In genomic region chr3:94176886-94177285, GRCh38 we compare ENCODE assay signal across 18 cellular contexts.
DNase-seq lines count a peak whose midpoint lies in the region; ATAC-seq and TF ChIP-seq lines count a peak whose summit lies in the region.
"Had no signal": no experiment of that assay in that cellular context is flagged by ENCODE, and none has a peak within 500 bp of the region (broad histone marks: within the 10 kb centered on the region; RNA-seq: fewer than 3 reads in every experiment).

No MANE protein-coding gene starts in this region.

- H2BK20ac ChIP-seq in IMR-90 (ENCODE audit: low read depth, low read length): no peak overlapping the region

- H4K20me1 ChIP-seq in IMR-90 (ENCODE audit: insufficient read depth, low read length): no peaks in the 10 kb centered on the region
- H4K20me1 ChIP-seq in neural progenitor cell (ENCODE audit: low read depth): no peaks in the 10 kb centered on the region

- no peak overlapping the region for H3K14ac ChIP-seq in IMR-90 (replicated peaks; ENCODE audit: low read depth, low read length)

- H3K9me3 Mint-ChIP-seq in Calu3 (ENCODE audit: low read depth, unreplicated experiment) (no peaks in the 10 kb centered on the region), neural progenitor cell (no peaks in the 10 kb centered on the region)
- H3K9me3 Mint-ChIP-seq: activated CD4-positive, alpha-beta T cell treated with anti-CD3 and anti-CD28 coated beads, Interleukin-2, amount 10 ng/mL, durations not matched to agents 24 days and 14 days had no signal

- H3K9me3 ChIP-seq in IMR-90 (ENCODE audit: control insufficient read depth, insufficient read depth, low read length) (no peaks in the 10 kb centered on the region), neural progenitor cell (ENCODE audit: low read depth) (no peaks in the 10 kb centered on the region)
- H3K9me3 ChIP-seq: BE2C, gastroesophageal sphincter, pancreas had no signal

- H2BK120ac ChIP-seq in IMR-90 (ENCODE audit: low read depth, low read length): no peak overlapping the region

- no peak overlapping the region for H3K56ac ChIP-seq in IMR-90 (ENCODE audit: extremely low read depth, insufficient read depth, low read length)

- no peak overlapping the region for H4K91ac ChIP-seq in IMR-90 (ENCODE audit: insufficient read depth, low read depth, low read length)

- H3K4me3 Mint-ChIP-seq in Calu3 (ENCODE audit: low read depth, unreplicated experiment) (peak overlapping the region; percentile 15), neural progenitor cell (no peak overlapping the region)
- H3K4me3 Mint-ChIP-seq: activated CD4-positive, alpha-beta T cell treated with anti-CD3 and anti-CD28 coated beads, Interleukin-2, amount 10 ng/mL, durations not matched to agents 24 days and 14 days had no signal

- no peak overlapping the region for H2AK5ac ChIP-seq in IMR-90 (ENCODE audit: low read depth, low read length)

- H3K4me1 Mint-ChIP-seq in Calu3 (ENCODE audit: low read depth, unreplicated experiment) (peaks cover 17% of the 10 kb centered on the region), neural progenitor cell (peaks cover 6% of the 10 kb centered on the region)
- H3K4me1 Mint-ChIP-seq: activated CD4-positive, alpha-beta T cell treated with anti-CD3 and anti-CD28 coated beads, Interleukin-2, amount 10 ng/mL, durations not matched to agents 24 days and 14 days had no signal

- intact Hi-C loops in Calu3 (cut with micrococcal nuclease; ENCODE audit: unreplicated experiment) (no loop called here), IMR-90 (cut with micrococcal nuclease) (no loop called here)

- H2AFZ ChIP-seq in IMR-90 (replicated peaks; ENCODE audit: low read length, poor library complexity): no peak overlapping the region
- no peak overlapping the region for H2AFZ ChIP-seq in neural progenitor cell (replicated peaks)

- TF ChIP-seq RAD21 in IMR-90 (IDR thresholded peaks at IDR 0.05; ENCODE audit: low read length): no peak

- no peak for DNase-seq in Calu3
- DNase-seq in IMR-90: no peak
- DNase-seq in astrocyte of the hippocampus (ENCODE audit: low read depth, low spot score): peak; percentile 17
- no peak for DNase-seq in left lobe of liver (ENCODE audit: low spot score)
- DNase-seq in neural progenitor cell (ENCODE audit: low spot score): no peak
- DNase-seq in HuH-7 (ENCODE audit: low spot score): no peak
- DNase-seq in stimulated activated naive CD8-positive, alpha-beta T cell treated with anti-CD3 and anti-CD28 coated beads, Interleukin-15, Interleukin-2, amounts not matched to agents 100 U/mL and 50 U/mL, for 24 hours: no peak
- DNase-seq in glomerular visceral epithelial cell (ENCODE audit: extremely low spot score): no peak
- DNase-seq: activated CD4-positive, alpha-beta T cell treated with anti-CD3 and anti-CD28 coated beads, Interleukin-2, amount 10 ng/mL, durations not matched to agents 24 days and 14 days; activated CD8-positive, alpha-beta memory T cell treated with anti-CD3 and anti-CD28 coated beads, Interleukin-2, amount 50 U/mL, for 4 hours; activated gamma-delta T cell; anterior cingulate cortex; BE2C; NCI-H1694; pancreas; small intestine had no signal

- no peaks in the 10 kb centered on the region for H3K79me2 ChIP-seq in neural progenitor cell (ENCODE audit: low read depth)

- H2BK15ac ChIP-seq in IMR-90 (ENCODE audit: low read depth, low read length): no peak overlapping the region

- CTCF ChIA-PET in Calu3 (lab: Charles Lee): interaction anchor here (0.7 kb wide), 1 partner anchor 192 kb away, joined by 3 read pairs; no protein-coding TSS in a partner anchor
- CTCF ChIA-PET in IMR-90 (lab: Yijun Ruan, JAX): no interaction called here

- H3K27me3 Mint-ChIP-seq in Calu3 (ENCODE audit: unreplicated experiment): no peaks in the 10 kb centered on the region
- no peaks in the 10 kb centered on the region for H3K27me3 Mint-ChIP-seq in neural progenitor cell (ENCODE audit: insufficient read depth, low read depth)

- BruUV-seq in Calu3 (replicated peaks; lab: Mats Ljungman, UMichigan) (no TSS peak), IMR-90 (replicated peaks; lab: Mats Ljungman, UMichigan) (no TSS peak)

- H3K4me1 ChIP-seq in IMR-90 (ENCODE audit: control insufficient read depth, insufficient read depth, low read length): no peaks in the 10 kb centered on the region
- H3K4me1 ChIP-seq in neural progenitor cell: peaks cover 7% of the 10 kb centered on the region
- H3K4me1 ChIP-seq: gastroesophageal sphincter, pancreas had no signal

- no peak overlapping the region for H3K18ac ChIP-seq in IMR-90 (ENCODE audit: low read depth, low read length)

- H4K5ac ChIP-seq in IMR-90 (ENCODE audit: low read depth, low read length): no peak overlapping the region

- H3K79me1 ChIP-seq in IMR-90 (ENCODE audit: low read depth in 1 of 2, low read length in 2 of 2): no peaks in the 10 kb centered on the region

- dilution Hi-C loops in IMR-90 (cut with HindIII; ENCODE audit: low sequenced_read_pairs, unreplicated experiment): no loop called here

- H3K27ac ChIP-seq in IMR-90 (ENCODE audit: insufficient read depth, low read length): no peak overlapping the region
- H3K27ac ChIP-seq in neural progenitor cell: no peak overlapping the region
- H3K27ac ChIP-seq: gastroesophageal sphincter, pancreas had no signal

- 40% methylated on average over 1 of the region's 3 CpGs; no CpG with 5 or more reads in 1 of the 2 experiments for whole genome bisulfite sequencing in IMR-90 (ENCODE audit: extremely low coverage in 2 of 2, insufficient read length in 1 of 2), 2 experiments

- no peaks in the 10 kb centered on the region for H3F3A ChIP-seq in neural progenitor cell (ENCODE audit: low read depth)

- no peak overlapping the region for H3K4ac ChIP-seq in IMR-90 (ENCODE audit: low read depth, low read length)

- no peaks in the 10 kb centered on the region for H3K36me3 ChIP-seq in IMR-90 (ENCODE audit: control insufficient read depth, insufficient read depth, low read length)
- no peaks in the 10 kb centered on the region for H3K36me3 ChIP-seq in neural progenitor cell
- H3K36me3 ChIP-seq: BE2C, gastroesophageal sphincter, pancreas had no signal

- H3K36me3 Mint-ChIP-seq in Calu3 (ENCODE audit: insufficient read depth, unreplicated experiment) (no peaks in the 10 kb centered on the region), neural progenitor cell (no peaks in the 10 kb centered on the region)

- H3K9ac ChIP-seq in IMR-90 (ENCODE audit: low read depth, low read length): no peak overlapping the region
- H3K9ac ChIP-seq in neural progenitor cell: no peak overlapping the region

- TF ChIP-seq POLR2A in IMR-90 (IDR thresholded peaks at IDR 0.05; ENCODE audit: low read depth, low read length): no peak

- POLR2A ChIA-PET in IMR-90 (lab: Charles Lee; ENCODE audit: unreplicated experiment): no interaction called here

- H3K27me3 ChIP-seq in IMR-90 (ENCODE audit: control insufficient read depth, insufficient read depth, low read length) (no peaks in the 10 kb centered on the region), neural progenitor cell (no peaks in the 10 kb centered on the region)
- H3K27me3 ChIP-seq: BE2C, gastroesophageal sphincter had no signal

- no peak overlapping the region for H3K23ac ChIP-seq in IMR-90 (ENCODE audit: low read depth, low read length)

- TF ChIP-seq CTCF in Calu3 (IDR thresholded peaks at IDR 0.05; ENCODE audit: unreplicated experiment): no peak
- no peak for TF ChIP-seq CTCF in IMR-90 (conservative IDR thresholded peaks at IDR 0.05; ENCODE audit: low read depth, low read length)
- TF ChIP-seq CTCF in neural progenitor cell (IDR thresholded peaks at IDR 0.05): no peak

- H4K8ac ChIP-seq in IMR-90 (ENCODE audit: low read depth in 2 of 2, low read length in 2 of 2): no peak overlapping the region

- H3K4me2 ChIP-seq in IMR-90 (ENCODE audit: low read depth, low read length) (peak overlapping the region; percentile 21; the same call in 1 of the 2 replicates), neural progenitor cell (no peak overlapping the region)

- H3K4me3 ChIP-seq in IMR-90 (ENCODE audit: insufficient read depth, low read depth, low read length) (no peak overlapping the region), neural progenitor cell (no peak overlapping the region)
- H3K4me3 ChIP-seq: gastroesophageal sphincter, pancreas had no signal

- no peak overlapping the region for H2AK9ac ChIP-seq in IMR-90 (replicated peaks; ENCODE audit: low read depth, low read length, poor library complexity)

- H3K27ac Mint-ChIP-seq in Calu3 (ENCODE audit: unreplicated experiment): no peak overlapping the region
- no peak overlapping the region for H3K27ac Mint-ChIP-seq in neural progenitor cell
- H3K27ac Mint-ChIP-seq: activated CD4-positive, alpha-beta T cell treated with anti-CD3 and anti-CD28 coated beads, Interleukin-2, amount 10 ng/mL, durations not matched to agents 24 days and 14 days had no signal

- no peak overlapping the region for H2BK5ac ChIP-seq in IMR-90 (ENCODE audit: low read depth, low read length, poor library complexity, severe bottlenecking)

- no peaks in the 10 kb centered on the region for H3K9me1 ChIP-seq in IMR-90 (ENCODE audit: insufficient read depth, low read length)

- ATAC-seq in IMR-90 (ENCODE audit: low read depth): no peak
- peak; percentile 24 for ATAC-seq in left lobe of liver
- ATAC-seq in stimulated activated naive CD8-positive, alpha-beta T cell treated with anti-CD3 and anti-CD28 coated beads, Interleukin-15, Interleukin-2, amounts not matched to agents 100 U/mL and 50 U/mL, for 24 hours: no peak
- ATAC-seq: gastroesophageal sphincter, HCT116, pancreas had no signal

- in situ Hi-C loops in IMR-90 (cut with MboI; ENCODE audit: low sequenced_read_pairs): no loop called here

TF ChIP-seq in IMR-90, 13 proteins besides CTCF, POLR2A, EP300 and RAD21 (continues in another document):
- TF ChIP-seq FOS (IDR thresholded peaks at IDR 0.05; ENCODE audit: low read depth, low read length) (no peak), CHD1 (IDR thresholded peaks at IDR 0.05; ENCODE audit: low read depth, low read length) (no peak), ELK1 (IDR thresholded peaks at IDR 0.05; ENCODE audit: borderline replicate concordance, low read depth, low read length) (no peak), BHLHE40 (IDR thresholded peaks at IDR 0.05; ENCODE audit: low read depth, low read length) (no peak), MXI1 (IDR thresholded peaks at IDR 0.05; ENCODE audit: borderline replicate concordance, low read depth, low read length) (no peak), SMC3 (IDR thresholded peaks at IDR 0.05; ENCODE audit: low read depth, low read length) (no peak), CEBPB (IDR thresholded peaks at IDR 0.05; ENCODE audit: low read depth, low read length) (no peak), RFX5 (IDR thresholded peaks at IDR 0.05; ENCODE audit: low read depth, low read length) (no peak), RCOR1 (IDR thresholded peaks at IDR 0.05; ENCODE audit: insufficient replicate concordance, low read length) (no peak)
